11 cellular contexts compared by ENCODE assay signal in the genomic region with DNA sequence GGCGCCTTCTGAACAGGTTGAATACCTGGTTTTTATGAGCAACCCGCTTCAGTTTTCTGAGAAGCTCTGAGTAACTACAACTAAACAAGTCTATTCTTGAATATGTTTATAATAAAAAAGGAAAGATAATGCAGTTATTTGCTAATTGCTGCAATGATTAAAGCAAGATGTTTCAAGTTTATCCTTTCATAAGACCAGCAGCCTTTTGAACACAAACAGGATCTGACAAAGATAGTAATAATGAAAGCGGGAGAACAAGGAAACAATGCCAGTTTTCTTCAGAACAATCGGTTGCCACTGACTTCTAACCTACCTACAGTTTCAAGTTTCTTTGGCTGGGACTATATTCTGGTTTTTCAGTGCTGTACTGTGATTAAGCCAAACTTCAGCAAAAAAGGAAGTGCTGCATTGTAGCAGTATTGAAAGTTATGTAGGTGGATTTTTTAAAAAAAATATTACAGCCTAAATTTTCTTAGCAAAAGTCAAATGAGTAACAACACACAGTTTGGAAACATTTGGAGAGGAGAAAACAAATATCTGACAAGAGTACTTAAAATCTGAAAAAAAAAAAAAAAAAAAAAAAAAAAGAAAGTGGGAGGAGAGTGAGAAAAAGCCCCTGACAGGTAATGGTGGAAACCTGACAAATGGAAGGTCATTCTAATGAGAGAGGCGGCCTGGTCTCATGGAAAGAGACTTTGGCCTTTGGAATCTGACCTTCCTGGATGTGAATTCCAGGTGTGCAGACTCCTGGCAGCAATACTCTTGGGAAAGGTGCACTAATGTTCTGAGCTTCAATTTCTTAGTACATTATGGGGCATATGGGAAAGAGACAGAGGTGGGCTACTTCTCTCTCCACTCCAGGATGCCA. TPM values are rescaled to one million over a fixed set of nuclear protein-coding genes. Genes with fewer than 3 reads are reported as not detected.
A peak's percentile ranks its signal among the peaks of the same experiment; 100 is the strongest.
DNase-seq lines count a peak whose midpoint lies in the region; ATAC-seq and TF ChIP-seq lines count a peak whose summit lies in the region.
"Had no signal": no experiment of that assay in that cellular context is flagged by ENCODE, and none has a peak within 500 bp of the region (broad histone marks: within the 10 kb centered on the region; RNA-seq: fewer than 3 reads in every experiment).

No MANE protein-coding gene starts in this region.

- no peak overlapping the region for H3K4me3 Mint-ChIP-seq in activated naive CD4-positive, alpha-beta T cell treated with anti-CD3 and anti-CD28 coated beads for 36 hours
- no peak overlapping the region for H3K4me3 Mint-ChIP-seq in immature natural killer cell

- 0 out of 2 replicates have a peak overlapping the region, but pooled peaks have one; percentile 21 for H2AFZ ChIP-seq in SK-N-SH (ENCODE audit: low read depth)

- peak overlapping the region; percentile 26 for H3K27ac Mint-ChIP-seq in activated naive CD4-positive, alpha-beta T cell treated with anti-CD3 and anti-CD28 coated beads for 36 hours
- H3K27ac Mint-ChIP-seq in immature natural killer cell = no peak overlapping the region

- H3K79me2 ChIP-seq in SK-N-SH (ENCODE audit: insufficient read depth) = no peaks in the 10 kb centered on the region

- H3K4me1 ChIP-seq in SK-N-SH (ENCODE audit: control insufficient read depth in 1 of 2, insufficient read depth in 2 of 2, low read depth in 1 of 2, low read length in 1 of 2) (no peaks in the 10 kb centered on the region), foreskin keratinocyte (peaks cover 64% of the 10 kb centered on the region), urinary bladder (ENCODE audit: insufficient read depth) (no peaks in the 10 kb centered on the region)

- H3K36me3 ChIP-seq in SK-N-SH (replicated peaks in 1 of 2; ENCODE audit: control insufficient read depth in 1 of 2, insufficient read depth in 2 of 2, low read length in 1 of 2) (no peaks in the 10 kb centered on the region), urinary bladder (ENCODE audit: insufficient read depth) (no peaks in the 10 kb centered on the region)
- H3K36me3 ChIP-seq: MG63 had no signal

- no peak overlapping the region for H3K4me3 ChIP-seq in SK-N-SH (ENCODE audit: low read depth in 2 of 2, low read length in 1 of 2)
- H3K4me3 ChIP-seq in urinary bladder (ENCODE audit: low read depth, low read length) = no peak overlapping the region
- H3K4me3 ChIP-seq: MG63, testis had no signal

- POLR2A ChIA-PET in SK-N-SH (lab: Yijun Ruan, JAX) = no interaction called here

- no peak for TF ChIP-seq RAD21 in SK-N-SH (IDR thresholded peaks at IDR 0.05; ENCODE audit: low read length)

- intact Hi-C loops in activated naive CD4-positive, alpha-beta T cell treated with anti-CD3 and anti-CD28 coated beads for 36 hours (cut with micrococcal nuclease) = no loop called here
- intact Hi-C loops in cardiac septum (cut with DNase I) = no loop called here

- H3K9me3 Mint-ChIP-seq in activated naive CD4-positive, alpha-beta T cell treated with anti-CD3 and anti-CD28 coated beads for 36 hours = no peaks in the 10 kb centered on the region
- H3K9me3 Mint-ChIP-seq in immature natural killer cell = no peaks in the 10 kb centered on the region

- H3K9me2 ChIP-seq in SK-N-SH = no peaks in the 10 kb centered on the region

- peak overlapping the region; percentile 32; the same call in 1 of the 2 replicates for H3K4me2 ChIP-seq in SK-N-SH

- 47% methylated on average over 5 of the region's 5 CpGs for WGBS in SK-N-SH (ENCODE audit: low lambda C conversion rate)
- WGBS in urinary bladder = 56% methylated on average over 5 of the region's 5 CpGs

- no peaks in the 10 kb centered on the region for H3K36me3 Mint-ChIP-seq in activated naive CD4-positive, alpha-beta T cell treated with anti-CD3 and anti-CD28 coated beads for 36 hours (ENCODE audit: low read depth)
- H3K36me3 Mint-ChIP-seq in immature natural killer cell = no peaks in the 10 kb centered on the region

- no peak overlapping the region for H3K9ac ChIP-seq in SK-N-SH

- no peak for TF ChIP-seq EP300 in SK-N-SH (IDR thresholded peaks at IDR 0.05; ENCODE audit: borderline replicate concordance in 1 of 2, low read depth in 1 of 2, low read length in 1 of 2)

- no peaks in the 10 kb centered on the region for H4K20me1 ChIP-seq in SK-N-SH (ENCODE audit: insufficient read depth)

- H3K27me3 ChIP-seq in SK-N-SH (ENCODE audit: insufficient read depth) (no peaks in the 10 kb centered on the region), foreskin keratinocyte (no peaks in the 10 kb centered on the region)
- H3K27me3 ChIP-seq: MG63, testis had no signal

- no peak for DNase-seq in activated naive CD4-positive, alpha-beta T cell treated with anti-CD3 and anti-CD28 coated beads for 36 hours
- DNase-seq in activated naive CD4-positive, alpha-beta T cell (lab: John Stamatoyannopoulos, UW) = no peak
- DNase-seq in SK-N-SH (no peak), foreskin keratinocyte (peak; percentile 69 to 80), cardiac septum (ENCODE audit: low spot score) (no peak), immature natural killer cell (no peak), NCI-H2227 treated with DMSO at 0.1 percent for 48 hours (lab: John Stamatoyannopoulos, UW) (no peak)
- DNase-seq: MG63; stimulated activated CD4-positive, alpha-beta T cell treated with anti-CD3 and anti-CD28 coated beads, Interleukin-4, amount 100 ng/mL, for 1 hour; testis had no signal

- peak; percentile 33 for ATAC-seq in foreskin keratinocyte

- peaks cover 37% of the 10 kb centered on the region for H3K4me1 Mint-ChIP-seq in activated naive CD4-positive, alpha-beta T cell treated with anti-CD3 and anti-CD28 coated beads for 36 hours (ENCODE audit: low read depth)
- no peaks in the 10 kb centered on the region for H3K4me1 Mint-ChIP-seq in immature natural killer cell

- no peaks in the 10 kb centered on the region for H3K27me3 Mint-ChIP-seq in activated naive CD4-positive, alpha-beta T cell treated with anti-CD3 and anti-CD28 coated beads for 36 hours (ENCODE audit: low read depth)
- H3K27me3 Mint-ChIP-seq in immature natural killer cell (ENCODE audit: low read depth in 3 of 3) = peaks cover 4 to 9% (median 9%) of the 10 kb centered on the region in 3 donors

- CTCF ChIA-PET in activated naive CD4-positive, alpha-beta T cell treated with anti-CD3 and anti-CD28 coated beads for 36 hours (lab: Charles Lee) = interaction anchor here (0.6 to 1.5 kb wide), 3 partner anchors 22 to 84 kb away, joined by 3 to 4 read pairs (median 3); no protein-coding TSS in a partner anchor
- CTCF ChIA-PET in SK-N-SH (lab: Yijun Ruan, JAX) = no interaction called here

- H3K9me3 ChIP-seq in SK-N-SH = no peaks in the 10 kb centered on the region
- H3K9me3 ChIP-seq: MG63, testis had no signal

- no peak for TF ChIP-seq CTCF in SK-N-SH (IDR thresholded peaks at IDR 0.05)
- TF ChIP-seq CTCF in foreskin keratinocyte (conservative IDR thresholded peaks at IDR 0.05) = no peak

- H3F3A ChIP-seq in SK-N-SH (replicated peaks; ENCODE audit: insufficient read depth) = peaks cover 15% of the 10 kb centered on the region

- peak overlapping the region in 1 of 2 experiments; percentile 45; a peak in 1 of 4 replicates for H3K27ac ChIP-seq in SK-N-SH (ENCODE audit: low read depth in 2 of 2, low read length in 1 of 2)
- peak overlapping the region; percentile 92 for H3K27ac ChIP-seq in foreskin keratinocyte
- peak overlapping the region; percentile 71 for H3K27ac ChIP-seq in urinary bladder (ENCODE audit: low read depth)
- H3K27ac ChIP-seq: testis had no signal

TF ChIP-seq in SK-N-SH, 30 proteins besides CTCF, POLR2A, EP300 and RAD21:
- TF ChIP-seq TEAD4 (IDR thresholded peaks at IDR 0.05; ENCODE audit: borderline replicate concordance, insufficient read depth) (no peak), FOSL2 (IDR thresholded peaks at IDR 0.05; ENCODE audit: borderline replicate concordance, low read depth) (no peak), RFX5 (IDR thresholded peaks at IDR 0.05; ENCODE audit: low read length) (no peak), FOXM1 (IDR thresholded peaks at IDR 0.05; ENCODE audit: low read depth) (no peak), EZH2phosphoT487 (IDR thresholded peaks at IDR 0.05; ENCODE audit: borderline replicate concordance, low read depth) (no peak), NRF1 (IDR thresholded peaks at IDR 0.05; ENCODE audit: low read depth, low read length) (no peak), FOXJ3 (CRISPR knock-in tag; IDR thresholded peaks at IDR 0.05) (no peak), POLR2AphosphoS5 (IDR thresholded peaks at IDR 0.05; ENCODE audit: low read depth, low read length) (no peak), GABPA (IDR thresholded peaks at IDR 0.05; ENCODE audit: low read depth) (no peak), CHD2 (IDR thresholded peaks at IDR 0.05; ENCODE audit: low read length, partially characterized antibody) (no peak)
- TF ChIP-seq, protein P1, sequence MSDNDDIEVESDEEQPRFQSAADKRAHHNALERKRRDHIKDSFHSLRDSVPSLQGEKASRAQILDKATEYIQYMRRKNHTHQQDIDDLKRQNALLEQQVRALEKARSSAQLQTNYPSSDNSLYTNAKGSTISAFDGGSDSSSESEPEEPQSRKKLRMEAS (IDR thresholded peaks at IDR 0.05; ENCODE audit: low read depth) = no peak

RNA-seq across cellular contexts. Expression of gene KCNJ15, which starts 11.4 kb away (rescaled TPM):
- under 1 TPM; 0.60 to 0.96 TPM for total RNA-seq in activated naive CD4-positive, alpha-beta T cell treated with anti-CD3 and anti-CD28 coated beads for 36 hours
- polyA plus RNA-seq in SK-N-SH (2012; rRNA removed) (0.02 and 0.03 TPM in 2 replicates), foreskin keratinocyte (16.0 and 24.5 TPM in 2 replicates), urinary bladder (6.4 TPM), immature natural killer cell (not detected)
- polyA plus RNA-seq in SK-N-SH (2012; cell fraction: cytosol; rRNA removed) = 0.06 and 0.08 TPM in 2 replicates
- 0.04 TPM in 1 of 2 replicates, not detected in the other for polyA plus RNA-seq in SK-N-SH (2012; cell fraction: nucleus; rRNA removed)
- total RNA-seq in foreskin keratinocyte (35.6 and 42.7 TPM in 2 replicates), urinary bladder (11.4 TPM), cardiac septum (1.2 TPM)

Comparison
In these comparisons a context has a peak if more than half of its experiments do, and no peak if none do; other contexts are left out.
1. DNase-seq: peak in foreskin keratinocyte (2 of 2); none in activated naive CD4-positive, alpha-beta T cell treated with anti-CD3 and anti-CD28 coated beads for 36 hours (single experiment), activated naive CD4-positive, alpha-beta T cell (0 of 4), SK-N-SH (single experiment), cardiac septum (single experiment), immature natural killer cell (0 of 3) and NCI-H2227 treated with DMSO at 0.1 percent for 48 hours (single experiment).